In genomic region chr14:39091716-39092115, GRCh38 we compare ENCODE assay signal across 15 cellular contexts. TPM values are rescaled to one million over a fixed set of nuclear protein-coding genes. Genes with fewer than 3 reads are reported as not detected.
DNase-seq lines count a peak whose midpoint lies in the region; ATAC-seq, FAIRE-seq and TF ChIP-seq lines count a peak whose summit lies in the region.
"Had no signal": no experiment of that assay in that cellular context is flagged by ENCODE, and none has a peak within 500 bp of the region (broad histone marks: within the 10 kb centered on the region; RNA-seq: fewer than 3 reads in every experiment).

No MANE protein-coding gene starts in this region.

- TF ChIP-seq RAD21 in GM12878 (IDR thresholded peaks at IDR 0.05; ENCODE audit: insufficient read depth, low read depth, low read length) = no peak

- 63% methylated on average over 1 of the region's 1 CpG for whole genome bisulfite sequencing in GM12878 (ENCODE audit: insufficient coverage, insufficient replicate concordance, low lambda C conversion rate, missing lambda C conversion rate)
- 83% methylated on average over 1 of the region's 1 CpG for WGBS in right cardiac atrium
- WGBS in spleen, 5 donors = 67 to 89% (median 87%) methylated on average over 1 of the region's 1 CpG

- intact Hi-C loops in activated naive CD4-positive, alpha-beta T cell treated with anti-CD3 and anti-CD28 coated beads for 36 hours (cut with micrococcal nuclease) = no loop called here
- intact Hi-C loops in GM12878 (cut with micrococcal nuclease; ENCODE audit: unreplicated experiment) (no loop called here), right cardiac atrium (cut with DNase I) (no loop called here), spleen (cut with DNase I; ENCODE audit: low total_unique reads) (no loop called here)

- in situ Hi-C loops in GM12878 (cut with MboI) = no loop called here

- H3K4me1 Mint-ChIP-seq in T-helper 2 cell treated with Interferon-gamma antibody and Interleukin-4, amounts not matched to agents 5 μg/mL and 100 μg/mL, for 36 hours (ENCODE audit: low read depth) = peaks cover 23% of the 10 kb centered on the region
- peaks cover 36% of the 10 kb centered on the region for H3K4me1 Mint-ChIP-seq in activated naive CD4-positive, alpha-beta T cell treated with anti-CD3 and anti-CD28 coated beads for 36 hours (ENCODE audit: low read depth)
- H3K4me1 Mint-ChIP-seq: GM23338 had no signal

- no peak for FAIRE-seq in GM12878 (lab: Jason Lieb, UNC)

- no peak for TF ChIP-seq POLR2A in GM12878 (IDR thresholded peaks at IDR 0.05; ENCODE audit: low read depth, low read length)
- TF ChIP-seq POLR2A in spleen (IDR thresholded peaks at IDR 0.05) = no peak

- H3K4me2 ChIP-seq in GM12878 (ENCODE audit: control insufficient read depth, insufficient read depth) = no peak overlapping the region
- H3K4me2 ChIP-seq: BLaER1 treated with 17β-estradiol and CSF1 and Interleukin-3, amounts not matched to agents 10 nM and 100 nM; GM23338 had no signal

- SMC1A ChIA-PET in GM12878 (lab: Charles Lee; ENCODE audit: uncharacterized antibody, unreplicated experiment) = no interaction called here

- TF ChIP-seq CTCF in GM12878 (IDR thresholded peaks at IDR 0.05 in 2 of 3, conservative IDR thresholded peaks at IDR 0.05 in 1 of 3; ENCODE audit: control insufficient read depth in 2 of 3, extremely low read depth in 1 of 3, insufficient read depth in 1 of 3, low read depth in 3 of 3, low read length in 3 of 3) (no peak), spleen (IDR thresholded peaks at IDR 0.05 in 8 of 11, conservative IDR thresholded peaks at IDR 0.05 in 3 of 11) (no peak)

- POLR2A ChIA-PET in GM12878 (lab: Charles Lee) = interaction anchor here (1.5 kb wide), 1 partner anchor 11 kb away, joined by 3 read pairs; the partner anchor contains the start of gene SEC23A

- no peak overlapping the region for H3K9ac ChIP-seq in GM12878 (ENCODE audit: control insufficient read depth, insufficient read depth, low read length)
- H3K9ac ChIP-seq: BLaER1 treated with 17β-estradiol and CSF1 and Interleukin-3, amounts not matched to agents 10 nM and 100 nM had no signal

- no peaks in the 10 kb centered on the region for H3K79me2 ChIP-seq in GM12878 (ENCODE audit: control insufficient read depth, insufficient read depth, low read length)

- H3K27ac Mint-ChIP-seq in T-helper 2 cell treated with Interferon-gamma antibody and Interleukin-4, amounts not matched to agents 5 μg/mL and 100 μg/mL, for 36 hours = peak overlapping the region; percentile 60
- peak overlapping the region; percentile 21 for H3K27ac Mint-ChIP-seq in activated naive CD4-positive, alpha-beta T cell treated with anti-CD3 and anti-CD28 coated beads for 36 hours
- H3K27ac Mint-ChIP-seq: GM23338, IgD-negative memory B cell had no signal

- RAD21 ChIA-PET in GM12878 (lab: Charles Lee; ENCODE audit: unreplicated experiment) = interaction anchor here (1.1 kb wide), 1 partner anchor 9 kb away, joined by 3 read pairs; no protein-coding TSS in a partner anchor

- TSS peak; percentile 41 for BruUV-seq in GM12878 (replicated peaks; lab: Mats Ljungman, UMichigan)

- no peaks in the 10 kb centered on the region for H3K4me1 ChIP-seq in GM12878 (ENCODE audit: control insufficient read depth, insufficient read depth, low read length)
- no peaks in the 10 kb centered on the region for H3K4me1 ChIP-seq in right cardiac atrium (ENCODE audit: control insufficient read depth, insufficient read depth, low read length)
- H3K4me1 ChIP-seq in spleen = peaks cover 0 to 18% (median 0%) of the 10 kb centered on the region in 6 donors
- H3K4me1 ChIP-seq: BLaER1 treated with 17β-estradiol and CSF1 and Interleukin-3, amounts not matched to agents 10 nM and 100 nM had no signal

- H3K4me3 ChIP-seq in GM12878 (no peak overlapping the region), right cardiac atrium (ENCODE audit: low read length) (no peak overlapping the region), spleen (no peak overlapping the region)
- H3K4me3 ChIP-seq: BLaER1 treated with 17β-estradiol and CSF1 and Interleukin-3, amounts not matched to agents 10 nM and 100 nM; GM23338 had no signal

- H3K36me3 Mint-ChIP-seq in T-helper 2 cell treated with Interferon-gamma antibody and Interleukin-4, amounts not matched to agents 5 μg/mL and 100 μg/mL, for 36 hours (ENCODE audit: low read depth) = peaks cover 41% of the 10 kb centered on the region
- peaks cover 40% of the 10 kb centered on the region for H3K36me3 Mint-ChIP-seq in activated naive CD4-positive, alpha-beta T cell treated with anti-CD3 and anti-CD28 coated beads for 36 hours (ENCODE audit: low read depth)

- CTCF ChIA-PET in activated naive CD4-positive, alpha-beta T cell treated with anti-CD3 and anti-CD28 coated beads for 36 hours (lab: Charles Lee) = no interaction called here
- CTCF ChIA-PET in GM12878 (lab: Yijun Ruan, JAX) = no interaction called here

- H4K20me1 ChIP-seq in GM12878 (ENCODE audit: control insufficient read depth, insufficient read depth) = no peaks in the 10 kb centered on the region

- H3K27ac ChIP-seq in GM12878 (ENCODE audit: control insufficient read depth, insufficient read depth) (no peak overlapping the region), right cardiac atrium (ENCODE audit: low read length) (no peak overlapping the region), spleen (no peak overlapping the region)
- H3K27ac ChIP-seq: 22Rv1; BLaER1 treated with 17β-estradiol and CSF1 and Interleukin-3, amounts not matched to agents 10 nM and 100 nM had no signal

- DNase-seq in T-helper 2 cell treated with Interferon-gamma antibody and Interleukin-4, amounts not matched to agents 5 μg/mL and 100 μg/mL, for 36 hours (ENCODE audit: low spot score) = no peak
- DNase-seq in T-helper 2 cell (no peak), GM12878 (ENCODE audit: low read depth, low spot score) (no peak), right cardiac atrium (no peak), spleen (no peak)
- no peak for DNase-seq in activated naive CD4-positive, alpha-beta T cell treated with anti-CD3 and anti-CD28 coated beads for 36 hours
- DNase-seq in activated naive CD4-positive, alpha-beta T cell (lab: John Stamatoyannopoulos, UW) = no peak
- DNase-seq: COR-L47, NCI-H187 treated with DMSO at 0.1 percent for 48 hours, NCI-H774 had no signal

- no peak overlapping the region for H3K4me3 Mint-ChIP-seq in T-helper 2 cell treated with Interferon-gamma antibody and Interleukin-4, amounts not matched to agents 5 μg/mL and 100 μg/mL, for 36 hours
- no peak overlapping the region for H3K4me3 Mint-ChIP-seq in activated naive CD4-positive, alpha-beta T cell treated with anti-CD3 and anti-CD28 coated beads for 36 hours
- H3K4me3 Mint-ChIP-seq: GM23338, IgD-negative memory B cell had no signal

- H3K9me3 Mint-ChIP-seq in T-helper 2 cell treated with Interferon-gamma antibody and Interleukin-4, amounts not matched to agents 5 μg/mL and 100 μg/mL, for 36 hours = no peaks in the 10 kb centered on the region
- no peaks in the 10 kb centered on the region for H3K9me3 Mint-ChIP-seq in activated naive CD4-positive, alpha-beta T cell treated with anti-CD3 and anti-CD28 coated beads for 36 hours
- H3K9me3 Mint-ChIP-seq: GM23338, IgD-negative memory B cell had no signal

- no peak overlapping the region for H2AFZ ChIP-seq in GM12878 (ENCODE audit: control insufficient read depth, low read depth, low read length)
- H2AFZ ChIP-seq: GM23338 had no signal

- ATAC-seq in GM18858 (IDR thresholded peaks at IDR 0.05; ENCODE audit: unreplicated experiment) (peak; percentile 42), GM12878 (peak; percentile 75), right cardiac atrium (no peak)
- ATAC-seq: GM23338 had no signal

- H3K27me3 Mint-ChIP-seq in T-helper 2 cell treated with Interferon-gamma antibody and Interleukin-4, amounts not matched to agents 5 μg/mL and 100 μg/mL, for 36 hours (ENCODE audit: low read depth) = no peaks in the 10 kb centered on the region
- H3K27me3 Mint-ChIP-seq in activated naive CD4-positive, alpha-beta T cell treated with anti-CD3 and anti-CD28 coated beads for 36 hours (ENCODE audit: low read depth) = no peaks in the 10 kb centered on the region
- H3K27me3 Mint-ChIP-seq: IgD-negative memory B cell had no signal

- no peaks in the 10 kb centered on the region for H3K9me3 ChIP-seq in GM12878 (replicated peaks; ENCODE audit: control insufficient read depth, insufficient read depth, low read length)
- H3K9me3 ChIP-seq in right cardiac atrium (ENCODE audit: control insufficient read depth, low read length) = no peaks in the 10 kb centered on the region
- H3K9me3 ChIP-seq in spleen = no peaks in the 10 kb centered on the region
- H3K9me3 ChIP-seq: BLaER1 treated with 17β-estradiol and CSF1 and Interleukin-3, amounts not matched to agents 10 nM and 100 nM had no signal

- TF ChIP-seq EP300 in GM12878 (IDR thresholded peaks at IDR 0.05; ENCODE audit: borderline replicate concordance in 1 of 2, control insufficient read depth in 1 of 2, low read depth in 2 of 2, low read length in 2 of 2) = no peak

- peaks cover 7 to 22% of the 10 kb centered on the region in 2 experiments for H3K36me3 ChIP-seq in GM12878 (ENCODE audit: control insufficient read depth in 2 of 2, insufficient read depth in 2 of 2, low read length in 1 of 2)
- peaks cover 3 to 97% (median 76%) of the 10 kb centered on the region in 6 donors for H3K36me3 ChIP-seq in spleen

- no peaks in the 10 kb centered on the region for H3K27me3 ChIP-seq in GM12878 (replicated peaks in 1 of 2; ENCODE audit: control insufficient read depth in 2 of 2, insufficient read depth in 2 of 2, low read length in 1 of 2)
- H3K27me3 ChIP-seq in right cardiac atrium (ENCODE audit: control insufficient read depth, insufficient read depth) = no peaks in the 10 kb centered on the region
- H3K27me3 ChIP-seq in spleen (replicated peaks in 1 of 7) = no peaks in the 10 kb centered on the region
- H3K27me3 ChIP-seq: BLaER1 treated with 17β-estradiol and CSF1 and Interleukin-3, amounts not matched to agents 10 nM and 100 nM had no signal

RNA-seq across cellular contexts. Expression of gene SEC23A, which starts 11.3 kb away (rescaled TPM):
- 10 to 100 TPM; 40.2 to 48.0 TPM for total RNA-seq in activated naive CD4-positive, alpha-beta T cell treated with anti-CD3 and anti-CD28 coated beads for 36 hours
- total RNA-seq in GM12878 (2013; cell fraction: nucleolus; rRNA removed) = 140 and 163 TPM in 2 replicates
- 42.9 and 50.0 TPM in 2 replicates for total RNA-seq in GM12878 (2014; rRNA removed)
- total RNA-seq in GM12878 (2014; rRNA removed; fragmentation: Illumina TruSeq; extraction: Trizol) = 49.8 and 58.8 TPM in 2 replicates
- total RNA-seq in GM12878 (2021) = 34.2 and 37.4 TPM in 2 replicates
- polyA plus RNA-seq in GM12878 (2011; ENCODE audit: low read depth) = 15.2 TPM
- 63.8 and 107 TPM in 2 replicates for polyA plus RNA-seq in GM12878 (2011; rRNA removed)
- polyA plus RNA-seq in GM12878 (2011; cell fraction: cytosol; rRNA removed) = 31.9 and 51.1 TPM in 2 replicates
- 26.5 and 34.9 TPM in 2 replicates for polyA plus RNA-seq in GM12878 (2011; cell fraction: nucleus; rRNA removed)
- polyA plus RNA-seq in GM12878 (2012) = 23.7 and 25.3 TPM in 2 replicates
- 28.4 and 35.8 TPM in 2 replicates for polyA plus RNA-seq in GM12878 (2014; fragmentation: Illumina TruSeq; extraction: Trizol)
- polyA plus RNA-seq in GM12878 (2014; fragmentation: Nextera tagmentation; extraction: Ambion mirVana) = 10 to 100 TPM; 13.6 to 15.2 TPM
- polyA plus RNA-seq in GM12878 (2014; rRNA removed) = 19.0 and 26.7 TPM in 2 replicates
- polyA plus RNA-seq in GM12878 (2016; fragmentation: Nextera tagmentation; extraction: Ambion mirVana) = 10 to 100 TPM; 40.3 to 42.1 TPM
- polyA minus RNA-seq in GM12878 (2011; rRNA and poly(A)+ RNA removed) = 110 and 139 TPM in 2 replicates
- 51.1 and 56.1 TPM in 2 replicates for polyA minus RNA-seq in GM12878 (2011; cell fraction: cytosol; rRNA and poly(A)+ RNA removed)
- polyA minus RNA-seq in GM12878 (2011; cell fraction: nucleus; rRNA and poly(A)+ RNA removed) = 49.6 and 69.8 TPM in 2 replicates
- 100 to 1,000 TPM in 2 of 4 donors, 10 to 100 TPM in 2; 81.1 to 129 (median 96.0) TPM for total RNA-seq in right cardiac atrium
- 35.2 TPM for polyA plus RNA-seq in right cardiac atrium
- total RNA-seq in spleen = 10 to 100 TPM; 50.0 to 87.5 (median 63.8) TPM
- 10 to 100 TPM in 1 of 3 donors, 1 to 10 TPM in 2; 9.6 to 13.4 (median 9.8) TPM for polyA plus RNA-seq in spleen

RNA-seq across cellular contexts. Expression of gene GEMIN2, which starts 22.4 kb away (rescaled TPM):
- 10 to 100 TPM; 20.7 to 22.7 TPM for total RNA-seq in activated naive CD4-positive, alpha-beta T cell treated with anti-CD3 and anti-CD28 coated beads for 36 hours
- 35.1 and 36.7 TPM in 2 replicates for total RNA-seq in GM12878 (2013; cell fraction: nucleolus; rRNA removed)
- total RNA-seq in GM12878 (2014; rRNA removed) (38.0 and 44.4 TPM in 2 replicates), GM12878 (2014; rRNA removed; fragmentation: Illumina TruSeq; extraction: Trizol) (37.4 and 38.8 TPM in 2 replicates), GM12878 (2021) (25.9 and 28.4 TPM in 2 replicates), right cardiac atrium (1 to 10 TPM; 6.4 to 8.8 (median 6.9) TPM), spleen (10 to 100 TPM in 6 of 7 donors, 1 to 10 TPM in 1; 8.4 to 20.8 (median 14.0) TPM)
- polyA plus RNA-seq in GM12878 (2011; ENCODE audit: low read depth) = 11.8 TPM
- polyA plus RNA-seq in GM12878 (2011; rRNA removed) (45.0 and 67.0 TPM in 2 replicates), GM12878 (2014; fragmentation: Illumina TruSeq; extraction: Trizol) (37.3 and 38.0 TPM in 2 replicates), GM12878 (2014; fragmentation: Nextera tagmentation; extraction: Ambion mirVana) (10 to 100 TPM; 51.5 to 69.3 TPM), GM12878 (2014; rRNA removed) (32.0 and 48.3 TPM in 2 replicates), GM12878 (2016; fragmentation: Nextera tagmentation; extraction: Ambion mirVana) (10 to 100 TPM; 47.3 to 52.6 TPM), right cardiac atrium (6.4 TPM), spleen (10 to 100 TPM; 10.8 to 14.4 (median 12.5) TPM)
- 24.2 TPM in 2 replicates for polyA plus RNA-seq in GM12878 (2011; cell fraction: cytosol; rRNA removed)
- 24.0 and 37.2 TPM in 2 replicates for polyA plus RNA-seq in GM12878 (2011; cell fraction: nucleus; rRNA removed)
- 21.1 and 23.5 TPM in 2 replicates for polyA plus RNA-seq in GM12878 (2012)
- 13.7 and 13.8 TPM in 2 replicates for polyA minus RNA-seq in GM12878 (2011; rRNA and poly(A)+ RNA removed)
- polyA minus RNA-seq in GM12878 (2011; cell fraction: cytosol; rRNA and poly(A)+ RNA removed) = 6.4 and 8.5 TPM in 2 replicates
- polyA minus RNA-seq in GM12878 (2011; cell fraction: nucleus; rRNA and poly(A)+ RNA removed) = 10.9 and 14.5 TPM in 2 replicates

Comparison
In these comparisons a context has a peak if more than half of its experiments do, and no peak if none do; other contexts are left out.
1. ATAC-seq: peak in GM18858 (single experiment) and GM12878 (single experiment); none in right cardiac atrium (0 of 2).